Comparison of ENCODE assay signal across 19 cellular contexts in the genomic region with DNA sequence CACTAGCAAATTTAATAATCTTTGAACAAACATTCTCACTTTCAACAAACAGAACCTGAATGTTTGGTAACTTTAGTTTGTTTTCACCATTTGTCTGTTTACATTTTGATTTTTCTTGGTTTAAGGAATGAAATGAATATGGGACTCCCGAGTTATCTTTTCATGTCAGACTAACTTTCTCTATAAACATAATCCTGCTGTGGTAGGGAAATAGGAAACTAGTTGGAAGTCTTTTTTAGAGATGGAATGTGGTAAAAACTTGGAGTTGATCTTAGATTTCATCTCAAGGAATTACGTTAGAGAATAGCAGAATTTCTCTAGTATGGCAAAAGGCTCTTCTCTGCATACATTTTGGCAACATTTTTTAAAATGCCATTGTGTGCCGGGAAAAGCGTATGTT.
DNase-seq lines count a peak whose midpoint lies in the region; ATAC-seq, FAIRE-seq and TF ChIP-seq lines count a peak whose summit lies in the region.
"Had no signal": no experiment of that assay in that cellular context is flagged by ENCODE, and none has a peak within 500 bp of the region (broad histone marks: within the 10 kb centered on the region; RNA-seq: fewer than 3 reads in every experiment).

No MANE protein-coding gene starts in this region.

- no peak for DNase-seq in T-helper 1 cell
- DNase-seq in DMS53 treated with DMSO at 0.1 percent for 48 hours (lab: John Stamatoyannopoulos, UW; ENCODE audit: unreplicated experiment): peak; percentile 14
- DNase-seq in astrocyte (ENCODE audit: low read depth): no peak
- no peak for DNase-seq in SKM-1 treated with dmso at 0.1 percent for 144 hours (lab: John Stamatoyannopoulos, UW; ENCODE audit: unreplicated experiment)
- no peak for DNase-seq in immature natural killer cell
- no peak for DNase-seq in activated CD8-positive, alpha-beta T cell treated with anti-CD3 and anti-CD28 coated beads for 36 hours
- DNase-seq: 8988T; ACHN; CD4-positive, CD25-positive, alpha-beta regulatory T cell; DND-41; GDM1; HFFc6 had no signal

- no peak for ATAC-seq in activated CD8-positive, alpha-beta T cell treated with anti-CD3 and anti-CD28 coated beads for 36 hours
- ATAC-seq: K562 had no signal

- no peaks in the 10 kb centered on the region for H3K36me3 ChIP-seq in astrocyte (ENCODE audit: insufficient read depth, low read length)
- H3K36me3 ChIP-seq: HAP-1 had no signal

- no peak overlapping the region for H3K9ac ChIP-seq in astrocyte (ENCODE audit: low read length)
- H3K9ac ChIP-seq: BLaER1 treated with 17β-estradiol and CSF1 and Interleukin-3, amounts not matched to agents 10 nM and 100 nM had no signal

- H3K27ac Mint-ChIP-seq in T-helper 1 cell treated with Interleukin-12 subunit alpha and Interleukin-12 subunit beta and Interleukin-4 antibody, amounts not matched to agents 30 μg/mL and 1 μg/mL, for 36 hours: peak overlapping the region; percentile 13
- H3K27ac Mint-ChIP-seq in astrocyte (ENCODE audit: unreplicated experiment) (no peak overlapping the region), immature natural killer cell (no peak overlapping the region)
- no peak overlapping the region for H3K27ac Mint-ChIP-seq in activated CD8-positive, alpha-beta T cell treated with anti-CD3 and anti-CD28 coated beads for 36 hours
- H3K27ac Mint-ChIP-seq: HFFc6 had no signal

- H3K4me1 ChIP-seq in astrocyte (ENCODE audit: insufficient read depth, low read length): no peaks in the 10 kb centered on the region
- H3K4me1 ChIP-seq: BLaER1 treated with 17β-estradiol and CSF1 and Interleukin-3, amounts not matched to agents 10 nM and 100 nM; HAP-1 had no signal

- H3K4me1 Mint-ChIP-seq in T-helper 1 cell treated with Interleukin-12 subunit alpha and Interleukin-12 subunit beta and Interleukin-4 antibody, amounts not matched to agents 30 μg/mL and 1 μg/mL, for 36 hours (ENCODE audit: low read depth): no peaks in the 10 kb centered on the region
- H3K4me1 Mint-ChIP-seq in astrocyte (ENCODE audit: low read depth, unreplicated experiment) (peaks cover 5% of the 10 kb centered on the region), immature natural killer cell (peaks cover 0 to 2% of the 10 kb centered on the region in 2 donors)
- H3K4me1 Mint-ChIP-seq in activated CD8-positive, alpha-beta T cell treated with anti-CD3 and anti-CD28 coated beads for 36 hours (ENCODE audit: low read depth): peaks cover 4% of the 10 kb centered on the region

- CTCF ChIA-PET in activated CD8-positive, alpha-beta T cell treated with anti-CD3 and anti-CD28 coated beads for 36 hours (lab: Charles Lee): no interaction called here

- H3K27me3 Mint-ChIP-seq in T-helper 1 cell treated with Interleukin-12 subunit alpha and Interleukin-12 subunit beta and Interleukin-4 antibody, amounts not matched to agents 30 μg/mL and 1 μg/mL, for 36 hours (ENCODE audit: low read depth): no peaks in the 10 kb centered on the region
- H3K27me3 Mint-ChIP-seq in astrocyte (ENCODE audit: low read depth, unreplicated experiment): no peaks in the 10 kb centered on the region
- H3K27me3 Mint-ChIP-seq in immature natural killer cell (ENCODE audit: low read depth in 3 of 3): peaks cover 0 to 2% (median 0%) of the 10 kb centered on the region in 3 donors
- H3K27me3 Mint-ChIP-seq in activated CD8-positive, alpha-beta T cell treated with anti-CD3 and anti-CD28 coated beads for 36 hours: no peaks in the 10 kb centered on the region
- H3K27me3 Mint-ChIP-seq: CD4-positive, CD25-positive, alpha-beta regulatory T cell had no signal

- no peak overlapping the region for H3K27ac ChIP-seq in astrocyte (ENCODE audit: low read depth, low read length)
- H3K27ac ChIP-seq: BLaER1 treated with 17β-estradiol and CSF1 and Interleukin-3, amounts not matched to agents 10 nM and 100 nM had no signal

- H3K4me3 Mint-ChIP-seq in T-helper 1 cell treated with Interleukin-12 subunit alpha and Interleukin-12 subunit beta and Interleukin-4 antibody, amounts not matched to agents 30 μg/mL and 1 μg/mL, for 36 hours: no peak overlapping the region
- H3K4me3 Mint-ChIP-seq in astrocyte (ENCODE audit: unreplicated experiment) (no peak overlapping the region), immature natural killer cell (no peak overlapping the region)
- no peak overlapping the region for H3K4me3 Mint-ChIP-seq in activated CD8-positive, alpha-beta T cell treated with anti-CD3 and anti-CD28 coated beads for 36 hours
- H3K4me3 Mint-ChIP-seq: CD4-positive, CD25-positive, alpha-beta regulatory T cell; HFFc6 had no signal

- H3K9me3 Mint-ChIP-seq in T-helper 1 cell treated with Interleukin-12 subunit alpha and Interleukin-12 subunit beta and Interleukin-4 antibody, amounts not matched to agents 30 μg/mL and 1 μg/mL, for 36 hours: peaks cover 5% of the 10 kb centered on the region
- H3K9me3 Mint-ChIP-seq in astrocyte (ENCODE audit: unreplicated experiment) (no peaks in the 10 kb centered on the region), immature natural killer cell (no peaks in the 10 kb centered on the region)
- H3K9me3 Mint-ChIP-seq in activated CD8-positive, alpha-beta T cell treated with anti-CD3 and anti-CD28 coated beads for 36 hours: peaks cover 3% of the 10 kb centered on the region
- H3K9me3 Mint-ChIP-seq: HFFc6 had no signal

- POLR2A ChIA-PET in activated CD8-positive, alpha-beta T cell treated with anti-CD3 and anti-CD28 coated beads for 36 hours (lab: Charles Lee): no interaction called here

- intact Hi-C loops in activated CD8-positive, alpha-beta T cell treated with anti-CD3 and anti-CD28 coated beads for 36 hours (cut with micrococcal nuclease): no loop called here

- H3K36me3 Mint-ChIP-seq in T-helper 1 cell treated with Interleukin-12 subunit alpha and Interleukin-12 subunit beta and Interleukin-4 antibody, amounts not matched to agents 30 μg/mL and 1 μg/mL, for 36 hours (ENCODE audit: low read depth): peaks cover 16% of the 10 kb centered on the region
- H3K36me3 Mint-ChIP-seq in astrocyte (ENCODE audit: low read depth, unreplicated experiment): no peaks in the 10 kb centered on the region
- peaks cover 20 to 28% (median 20%) of the 10 kb centered on the region in 3 donors for H3K36me3 Mint-ChIP-seq in immature natural killer cell
- H3K36me3 Mint-ChIP-seq in activated CD8-positive, alpha-beta T cell treated with anti-CD3 and anti-CD28 coated beads for 36 hours (ENCODE audit: low read depth): peaks cover 30% of the 10 kb centered on the region

- no peak for TF ChIP-seq CTCF in astrocyte (IDR thresholded peaks at IDR 0.05; ENCODE audit: insufficient read depth, low read depth, low read length)
- TF ChIP-seq CTCF in activated CD8-positive, alpha-beta T cell treated with anti-CD3 and anti-CD28 coated beads for 36 hours (IDR thresholded peaks at IDR 0.05): no peak

- H4K20me1 ChIP-seq in astrocyte (ENCODE audit: insufficient read depth, low read length): no peaks in the 10 kb centered on the region
- H4K20me1 ChIP-seq: BLaER1 treated with 17β-estradiol and CSF1 and Interleukin-3, amounts not matched to agents 10 nM and 100 nM had no signal

- peak; percentile 43 for FAIRE-seq in astrocyte (lab: Jason Lieb, UNC)
- FAIRE-seq: GM12892, H1, HTR-8/SVneo, K562 had no signal

- no peaks in the 10 kb centered on the region for H3K9me3 ChIP-seq in astrocyte (ENCODE audit: insufficient read depth, low read depth, low read length)
- H3K9me3 ChIP-seq: HAP-1 had no signal

- no peak overlapping the region for H3K4me2 ChIP-seq in astrocyte (ENCODE audit: low read length)
- H3K4me2 ChIP-seq: BLaER1 treated with 17β-estradiol and CSF1 and Interleukin-3, amounts not matched to agents 10 nM and 100 nM had no signal

- H3K27me3 ChIP-seq in astrocyte (ENCODE audit: insufficient read depth, low read length): no peaks in the 10 kb centered on the region
- H3K27me3 ChIP-seq: BLaER1 treated with 17β-estradiol and CSF1 and Interleukin-3, amounts not matched to agents 10 nM and 100 nM had no signal

- H3K79me2 ChIP-seq in astrocyte (ENCODE audit: insufficient read depth, low read length): no peaks in the 10 kb centered on the region

- H2AFZ ChIP-seq in astrocyte (ENCODE audit: low read depth, low read length): no peak overlapping the region

- no peak overlapping the region for H3K4me3 ChIP-seq in astrocyte (ENCODE audit: insufficient read depth, low read depth, low read length)
- H3K4me3 ChIP-seq: BLaER1 treated with 17β-estradiol and CSF1 and Interleukin-3, amounts not matched to agents 10 nM and 100 nM; HAP-1; K562 had no signal
